Comparison of ENCODE assay signal across 1 cellular context in genomic region chr5:5231576-5231975, GRCh38.
TF ChIP-seq lines count a peak whose summit lies in the region.

No MANE protein-coding gene starts in this region.

TF ChIP-seq in H1, 55 proteins besides CTCF, POLR2A, EP300 and RAD21 (continued from another document):
- no peak for TF ChIP-seq GABPA (IDR thresholded peaks at IDR 0.05; ENCODE audit: borderline replicate concordance, insufficient read depth, low read length)
- TF ChIP-seq TBP (IDR thresholded peaks at IDR 0.05; ENCODE audit: low read depth, low read length) = no peak
- TF ChIP-seq MAX (IDR thresholded peaks at IDR 0.05) = no peak
- TF ChIP-seq SP4 (IDR thresholded peaks at IDR 0.05; ENCODE audit: low read length) = no peak
- no peak for TF ChIP-seq CHD1 (IDR thresholded peaks at IDR 0.05; ENCODE audit: low read depth, low read length)
TF ChIP-seq in H1: peak in this region for 0.
